ENCODE assay signal across 14 cellular contexts in the genomic region with DNA sequence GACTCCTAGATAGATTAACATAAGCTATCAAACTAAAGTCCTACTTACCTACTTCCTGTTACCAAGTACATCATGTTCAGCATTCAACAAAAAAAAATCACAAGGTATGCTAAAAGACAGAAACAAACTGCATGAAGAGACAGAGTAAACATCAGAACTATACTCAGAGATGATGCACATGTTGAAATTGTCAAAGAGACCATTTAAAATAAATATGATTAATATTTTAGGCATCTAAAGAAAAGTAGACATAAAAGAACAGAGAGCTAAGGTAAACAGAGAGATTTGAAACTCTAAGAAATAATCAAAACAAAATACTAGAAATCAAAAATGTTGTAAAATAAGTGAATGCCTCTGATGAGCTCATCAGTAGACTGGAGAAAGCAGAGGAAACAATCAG.
DNase-seq lines count a peak whose midpoint lies in the region; FAIRE-seq and TF ChIP-seq lines count a peak whose summit lies in the region.
"Had no signal": no experiment of that assay in that cellular context is flagged by ENCODE, and none has a peak within 500 bp of the region (broad histone marks: within the 10 kb centered on the region; RNA-seq: fewer than 3 reads in every experiment).

No MANE protein-coding gene starts in this region.

- DNase-seq in DMS53 (lab: John Stamatoyannopoulos, UW) (peak; percentile 9), DMS53 treated with DMSO at 0.1 percent for 48 hours (lab: John Stamatoyannopoulos, UW; ENCODE audit: unreplicated experiment) (no peak), D721Med (ENCODE audit: insufficient read length, low spot score) (no peak), bronchial epithelial cell (ENCODE audit: low read depth) (peak; percentile 60), DMS 273 (lab: John Stamatoyannopoulos, UW; ENCODE audit: unreplicated experiment) (no peak)
- DNase-seq in activated naive CD4-positive, alpha-beta T cell (lab: John Stamatoyannopoulos, UW), result no peak
- no peak for DNase-seq in stimulated activated CD4-positive, alpha-beta T cell treated with anti-CD3 and anti-CD28 coated beads, Interleukin-1b, Interleukin-23, amount 100 ng/mL, for 48 hours
- DNase-seq: Calu3; CD8-positive, alpha-beta T cell; DMS79 treated with DMSO at 0.1 percent for 48 hours; GF-D8; HCEC 1CT had no signal

- H3K27me3 ChIP-seq in bronchial epithelial cell (ENCODE audit: control insufficient read depth, insufficient read depth, low read length), result no peaks in the 10 kb centered on the region
- H3K27me3 ChIP-seq: BLaER1 treated with 17β-estradiol and CSF1 and Interleukin-3, amounts not matched to agents 10 nM and 100 nM had no signal

- TF ChIP-seq CTCF in D721Med (IDR thresholded peaks at IDR 0.05; ENCODE audit: insufficient read depth, missing control alignments), result no peak
- TF ChIP-seq CTCF in bronchial epithelial cell (IDR thresholded peaks at IDR 0.05; ENCODE audit: insufficient read depth, low read length, severe bottlenecking), result no peak

- FAIRE-seq in D721Med (lab: Jason Lieb, UNC) (peak; percentile 6), bronchial epithelial cell (lab: Jason Lieb, UNC) (no peak)

- no peak overlapping the region for H3K4me3 ChIP-seq in bronchial epithelial cell (ENCODE audit: low read depth, low read length)
- H3K4me3 ChIP-seq: BLaER1 treated with 17β-estradiol and CSF1 and Interleukin-3, amounts not matched to agents 10 nM and 100 nM; GM23338 had no signal

- H3K36me3 ChIP-seq in bronchial epithelial cell (ENCODE audit: control insufficient read depth, insufficient read depth, low read length), result no peaks in the 10 kb centered on the region
- H3K36me3 ChIP-seq: BLaER1 treated with 17β-estradiol and CSF1 and Interleukin-3, amounts not matched to agents 10 nM and 100 nM had no signal

Comparison
In these comparisons a context has a peak if more than half of its experiments do, and no peak if none do; other contexts are left out.
1. DNase-seq: peak in DMS53 (single experiment) and bronchial epithelial cell (single experiment); none in DMS53 treated with DMSO at 0.1 percent for 48 hours (single experiment), D721Med (single experiment), activated naive CD4-positive, alpha-beta T cell (0 of 4), DMS 273 (single experiment) and stimulated activated CD4-positive, alpha-beta T cell treated with anti-CD3 and anti-CD28 coated beads, Interleukin-1b, Interleukin-23, amount 100 ng/mL, for 48 hours (single experiment).